1 cellular context compared by ENCODE assay signal in genomic region chr1:23800396-23801337, GRCh38.
TF ChIP-seq lines count a peak whose summit lies in the region.

Gene GALE (minus strand): TSS chr1:23800754. CDS start chr1:23799007, 1,747 bp downstream.

TF ChIP-seq in WTC11, 78 proteins besides CTCF, POLR2A, EP300 and RAD21 (continued from another document):
- TF ChIP-seq HMGXB4 (CRISPR knock-in tag; IDR thresholded peaks at IDR 0.05), result peak; percentile 67; the same call in 1 of the 2 replicates
- TF ChIP-seq OVOL2 (CRISPR knock-in tag; IDR thresholded peaks at IDR 0.05; ENCODE audit: borderline replicate concordance), result no peak
- TF ChIP-seq ESRRA (CRISPR knock-in tag; IDR thresholded peaks at IDR 0.05; ENCODE audit: borderline replicate concordance), result 0 out of 2 replicates have a peak, but pooled peaks have one; percentile 30
- TF ChIP-seq FOXK1 (CRISPR knock-in tag; IDR thresholded peaks at IDR 0.05), result peak; percentile 65; the same call in 1 of the 2 replicates
- peak; percentile 69; the same call in 1 of the 2 replicates for TF ChIP-seq FOXP4 (CRISPR knock-in tag; IDR thresholded peaks at IDR 0.05)
- TF ChIP-seq, protein P1, sequence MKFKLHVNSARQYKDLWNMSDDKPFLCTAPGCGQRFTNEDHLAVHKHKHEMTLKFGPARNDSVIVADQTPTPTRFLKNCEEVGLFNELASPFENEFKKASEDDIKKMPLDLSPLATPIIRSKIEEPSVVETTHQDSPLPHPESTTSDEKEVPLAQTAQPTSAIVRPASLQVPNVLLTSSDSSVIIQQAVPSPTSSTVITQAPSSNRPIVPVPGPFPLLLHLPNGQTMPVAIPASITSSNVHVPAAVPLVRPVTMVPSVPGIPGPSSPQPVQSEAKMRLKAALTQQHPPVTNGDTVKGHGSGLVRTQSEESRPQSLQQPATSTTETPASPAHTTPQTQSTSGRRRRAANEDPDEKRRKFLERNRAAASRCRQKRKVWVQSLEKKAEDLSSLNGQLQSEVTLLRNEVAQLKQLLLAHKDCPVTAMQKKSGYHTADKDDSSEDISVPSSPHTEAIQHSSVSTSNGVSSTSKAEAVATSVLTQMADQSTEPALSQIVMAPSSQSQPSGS (CRISPR knock-in tag; IDR thresholded peaks at IDR 0.05; ENCODE audit: borderline replicate concordance, low read depth), result no peak
- TF ChIP-seq ZNF423 (CRISPR knock-in tag; IDR thresholded peaks at IDR 0.05), result no peak
- no peak for TF ChIP-seq ZNF281 (CRISPR knock-in tag; IDR thresholded peaks at IDR 0.05)
- TF ChIP-seq NFE2L1 (CRISPR knock-in tag; IDR thresholded peaks at IDR 0.05), result no peak
- no peak for TF ChIP-seq NR3C1 (CRISPR knock-in tag; conservative IDR thresholded peaks at IDR 0.05; ENCODE audit: low read depth)
- TF ChIP-seq, protein P2, sequence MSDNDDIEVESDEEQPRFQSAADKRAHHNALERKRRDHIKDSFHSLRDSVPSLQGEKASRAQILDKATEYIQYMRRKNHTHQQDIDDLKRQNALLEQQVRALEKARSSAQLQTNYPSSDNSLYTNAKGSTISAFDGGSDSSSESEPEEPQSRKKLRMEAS (CRISPR knock-in tag; IDR thresholded peaks at IDR 0.05), result peak; percentile 41; the same call in 1 of the 2 replicates
- TF ChIP-seq SOX15 (CRISPR knock-in tag; IDR thresholded peaks at IDR 0.05), result no peak
- no peak; the same call in 1 of the 2 replicates for TF ChIP-seq KAT7 (CRISPR knock-in tag; IDR thresholded peaks at IDR 0.05; ENCODE audit: borderline replicate concordance)
- no peak for TF ChIP-seq ZMAT4 (CRISPR knock-in tag; IDR thresholded peaks at IDR 0.05)
- TF ChIP-seq JUN (CRISPR knock-in tag; IDR thresholded peaks at IDR 0.05), result peak; percentile 61; the same call in 1 of the 2 replicates
- TF ChIP-seq, protein P3, sequence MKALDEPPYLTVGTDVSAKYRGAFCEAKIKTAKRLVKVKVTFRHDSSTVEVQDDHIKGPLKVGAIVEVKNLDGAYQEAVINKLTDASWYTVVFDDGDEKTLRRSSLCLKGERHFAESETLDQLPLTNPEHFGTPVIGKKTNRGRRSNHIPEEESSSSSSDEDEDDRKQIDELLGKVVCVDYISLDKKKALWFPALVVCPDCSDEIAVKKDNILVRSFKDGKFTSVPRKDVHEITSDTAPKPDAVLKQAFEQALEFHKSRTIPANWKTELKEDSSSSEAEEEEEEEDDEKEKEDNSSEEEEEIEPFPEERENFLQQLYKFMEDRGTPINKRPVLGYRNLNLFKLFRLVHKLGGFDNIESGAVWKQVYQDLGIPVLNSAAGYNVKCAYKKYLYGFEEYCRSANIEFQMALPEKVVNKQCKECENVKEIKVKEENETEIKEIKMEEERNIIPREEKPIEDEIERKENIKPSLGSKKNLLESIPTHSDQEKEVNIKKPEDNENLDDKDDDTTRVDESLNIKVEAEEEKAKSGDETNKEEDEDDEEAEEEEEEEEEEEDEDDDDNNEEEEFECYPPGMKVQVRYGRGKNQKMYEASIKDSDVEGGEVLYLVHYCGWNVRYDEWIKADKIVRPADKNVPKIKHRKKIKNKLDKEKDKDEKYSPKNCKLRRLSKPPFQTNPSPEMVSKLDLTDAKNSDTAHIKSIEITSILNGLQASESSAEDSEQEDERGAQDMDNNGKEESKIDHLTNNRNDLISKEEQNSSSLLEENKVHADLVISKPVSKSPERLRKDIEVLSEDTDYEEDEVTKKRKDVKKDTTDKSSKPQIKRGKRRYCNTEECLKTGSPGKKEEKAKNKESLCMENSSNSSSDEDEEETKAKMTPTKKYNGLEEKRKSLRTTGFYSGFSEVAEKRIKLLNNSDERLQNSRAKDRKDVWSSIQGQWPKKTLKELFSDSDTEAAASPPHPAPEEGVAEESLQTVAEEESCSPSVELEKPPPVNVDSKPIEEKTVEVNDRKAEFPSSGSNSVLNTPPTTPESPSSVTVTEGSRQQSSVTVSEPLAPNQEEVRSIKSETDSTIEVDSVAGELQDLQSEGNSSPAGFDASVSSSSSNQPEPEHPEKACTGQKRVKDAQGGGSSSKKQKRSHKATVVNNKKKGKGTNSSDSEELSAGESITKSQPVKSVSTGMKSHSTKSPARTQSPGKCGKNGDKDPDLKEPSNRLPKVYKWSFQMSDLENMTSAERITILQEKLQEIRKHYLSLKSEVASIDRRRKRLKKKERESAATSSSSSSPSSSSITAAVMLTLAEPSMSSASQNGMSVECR (CRISPR knock-in tag; IDR thresholded peaks at IDR 0.05; ENCODE audit: borderline replicate concordance), result no peak
- TF ChIP-seq MYBL2 (CRISPR knock-in tag; IDR thresholded peaks at IDR 0.05), result peak; percentile 66; the same call in 1 of the 2 replicates
- TF ChIP-seq, protein P4, sequence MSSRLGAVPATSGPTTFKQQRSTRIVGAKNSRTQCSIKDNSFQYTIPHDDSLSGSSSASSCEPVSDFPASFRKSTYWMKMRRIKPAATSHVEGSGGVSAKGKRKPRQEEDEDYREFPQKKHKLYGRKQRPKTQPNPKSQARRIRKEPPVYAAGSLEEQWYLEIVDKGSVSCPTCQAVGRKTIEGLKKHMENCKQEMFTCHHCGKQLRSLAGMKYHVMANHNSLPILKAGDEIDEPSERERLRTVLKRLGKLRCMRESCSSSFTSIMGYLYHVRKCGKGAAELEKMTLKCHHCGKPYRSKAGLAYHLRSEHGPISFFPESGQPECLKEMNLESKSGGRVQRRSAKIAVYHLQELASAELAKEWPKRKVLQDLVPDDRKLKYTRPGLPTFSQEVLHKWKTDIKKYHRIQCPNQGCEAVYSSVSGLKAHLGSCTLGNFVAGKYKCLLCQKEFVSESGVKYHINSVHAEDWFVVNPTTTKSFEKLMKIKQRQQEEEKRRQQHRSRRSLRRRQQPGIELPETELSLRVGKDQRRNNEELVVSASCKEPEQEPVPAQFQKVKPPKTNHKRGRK (CRISPR knock-in tag; IDR thresholded peaks at IDR 0.05; ENCODE audit: borderline replicate concordance), result no peak
- no peak for TF ChIP-seq PRRX2 (CRISPR knock-in tag; IDR thresholded peaks at IDR 0.05)
- peak; percentile 98 for TF ChIP-seq SP1 (CRISPR knock-in tag; conservative IDR thresholded peaks at IDR 0.05)
- no peak for TF ChIP-seq E2F4 (CRISPR knock-in tag; IDR thresholded peaks at IDR 0.05; ENCODE audit: borderline replicate concordance, low read depth)
- 0 out of 2 replicates have a peak, but pooled peaks have one; percentile 67 for TF ChIP-seq CREM (CRISPR knock-in tag; IDR thresholded peaks at IDR 0.05)
